ENCODE assay signal across 18 cellular contexts in genomic region chr2:189318761-189319160, GRCh38.
"Had no signal": no experiment of that assay in that cellular context is flagged by ENCODE, and none has a peak within 500 bp of the region (broad histone marks: within the 10 kb centered on the region; RNA-seq: fewer than 3 reads in every experiment).

No MANE protein-coding gene starts in this region.

- H3K4me3 ChIP-seq: cardiac muscle cell, dorsolateral prefrontal cortex, heart right ventricle, left lung, tibial nerve, uterus had no signal

- H3K4me1 Mint-ChIP-seq: mesothelial cell of epicardium, nephron had no signal

- H3K4me1 ChIP-seq: heart right ventricle, left lung, tibial nerve, uterus had no signal

- H3K9me3 ChIP-seq: uterus had no signal

- H3K27ac Mint-ChIP-seq: activated naive CD4-positive, alpha-beta T cell treated with anti-CD3 and anti-CD28 coated beads, Interleukin-2, amount 50 U/mL, for 72 hours; mesothelial cell of epicardium; nephron had no signal

- H3K27me3 ChIP-seq: cardiac muscle cell, dorsolateral prefrontal cortex, heart right ventricle, left lung, tibial nerve, uterus had no signal

- H3K27ac ChIP-seq: cardiac muscle cell, dorsolateral prefrontal cortex, heart right ventricle, left lung, tibial nerve, uterus, VCaP had no signal

- DNase-seq: activated CD4-positive, alpha-beta T cell treated with anti-CD3 and anti-CD28 coated beads for 1 hour; activated CD4-positive, alpha-beta T cell treated with anti-CD3 and anti-CD28 coated beads, Interleukin-2, amount 50 U/mL, for 48 hours; activated gamma-delta T cell treated with Interleukin-2 at 50 U/mL for 16 hours; heart right ventricle; stimulated activated CD4-positive, alpha-beta T cell treated with anti-CD3 and anti-CD28 coated beads, Interleukin-12 subunit alpha, Interleukin-12 subunit beta, amount 100 ng/mL, for 4 hours; stimulated activated CD4-positive, alpha-beta T cell treated with anti-CD3 and anti-CD28 coated beads, Interleukin-2, amount 100 ng/mL, for 24 hours; stimulated activated naive CD4-positive, alpha-beta T cell treated with Interleukin-2 at 50 U/mL for 16 hours; substantia nigra; T-helper 2 cell; uterus had no signal

- ATAC-seq: activated naive CD4-positive, alpha-beta T cell treated with anti-CD3 and anti-CD28 coated beads, Interleukin-2, amount 50 U/mL, for 72 hours; heart right ventricle; left lung had no signal

- H3K4me3 Mint-ChIP-seq: mesothelial cell of epicardium, nephron had no signal

- H3K36me3 ChIP-seq: cardiac muscle cell, heart right ventricle, left lung had no signal
